18 cellular contexts compared by ENCODE assay signal in the genomic region with DNA sequence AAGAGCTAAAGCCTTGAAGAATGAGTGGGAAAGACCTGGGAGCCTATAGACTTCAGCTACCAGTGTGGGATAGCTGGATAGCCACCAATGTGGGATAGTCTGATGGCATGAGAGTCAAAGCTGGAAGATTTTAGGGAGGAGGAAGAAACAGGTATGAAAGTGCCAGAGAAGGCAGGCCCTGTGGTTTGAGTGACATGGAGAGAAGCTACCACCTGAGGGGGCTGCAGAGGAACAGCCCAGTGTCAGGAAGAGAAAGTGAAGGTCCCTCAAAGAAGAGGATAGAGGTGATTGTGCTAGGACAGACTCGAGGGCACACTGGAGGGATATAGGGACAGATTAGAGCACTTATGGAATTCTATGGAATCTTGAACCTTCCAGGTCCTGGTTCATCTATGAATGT. TPM values are rescaled to one million over a fixed set of nuclear protein-coding genes. Genes with fewer than 3 reads are reported as not detected.
A peak's percentile ranks its signal among the peaks of the same experiment; 100 is the strongest.
DNase-seq lines count a peak whose midpoint lies in the region; ATAC-seq and TF ChIP-seq lines count a peak whose summit lies in the region.
"Had no signal": no experiment of that assay in that cellular context is flagged by ENCODE, and none has a peak within 500 bp of the region (broad histone marks: within the 10 kb centered on the region; RNA-seq: fewer than 3 reads in every experiment).

No MANE protein-coding gene starts in this region.

- H3K4me3 ChIP-seq in Caco-2 (ENCODE audit: low read depth, low read length) (no peak overlapping the region), H7 (ENCODE audit: insufficient read depth, low read depth, low read length) (no peak overlapping the region), OCI-LY3 (ENCODE audit: low read length) (no peak overlapping the region)
- H3K4me3 ChIP-seq: A549 had no signal

- intact Hi-C loops in Caco-2 (cut with micrococcal nuclease; ENCODE audit: unreplicated experiment): no loop called here

- no peaks in the 10 kb centered on the region for H3K36me3 ChIP-seq in Caco-2 (ENCODE audit: control insufficient read depth, insufficient read depth, low read length)
- H3K36me3 ChIP-seq in H7 (replicated peaks; ENCODE audit: control insufficient read depth, insufficient read depth, low read length): no peaks in the 10 kb centered on the region
- no peaks in the 10 kb centered on the region for H3K36me3 ChIP-seq in OCI-LY3 (replicated peaks; ENCODE audit: low read depth, low read length)

- POLR2A ChIA-PET in Caco-2 (lab: Charles Lee): no interaction called here

- no peaks in the 10 kb centered on the region for H3K79me2 ChIP-seq in OCI-LY3 (ENCODE audit: low read length)

- peaks cover 6% of the 10 kb centered on the region for H3K27me3 Mint-ChIP-seq in Caco-2 (ENCODE audit: insufficient read depth, unreplicated experiment)
- peaks cover 9 to 12% of the 10 kb centered on the region in 2 donors for H3K27me3 Mint-ChIP-seq in natural killer cell treated with Interleukin-12 subunit alpha and Interleukin-12 subunit beta and Interleukin-15 and Interleukin-18, amount 100 ng/mL, for 72 hours

- no peaks in the 10 kb centered on the region for H3K4me1 Mint-ChIP-seq in Caco-2 (ENCODE audit: low read depth, unreplicated experiment)
- no peaks in the 10 kb centered on the region for H3K4me1 Mint-ChIP-seq in natural killer cell treated with Interleukin-12 subunit alpha and Interleukin-12 subunit beta and Interleukin-15 and Interleukin-18, amount 100 ng/mL, for 72 hours (ENCODE audit: low read depth in 2 of 2)
- H3K4me1 Mint-ChIP-seq: CD4-positive, CD25-positive, alpha-beta regulatory T cell; T-cell had no signal

- peak; percentile 13 to 16 for TF ChIP-seq CTCF in Caco-2 (IDR thresholded peaks at IDR 0.05; ENCODE audit: insufficient read depth in 1 of 2, low read depth in 1 of 2, low read length in 1 of 2, severe bottlenecking in 1 of 2, unreplicated experiment in 1 of 2)
- 0 out of 2 replicates have a peak, but pooled peaks have one; percentile 12 for TF ChIP-seq CTCF in OCI-LY3 (IDR thresholded peaks at IDR 0.05; ENCODE audit: low read depth, low read length)

- H3K27me3 ChIP-seq in Caco-2 (replicated peaks; ENCODE audit: control insufficient read depth, insufficient read depth, low read length): no peaks in the 10 kb centered on the region; the same call in 1 of the 2 replicates
- no peaks in the 10 kb centered on the region for H3K27me3 ChIP-seq in H7 (ENCODE audit: control insufficient read depth, insufficient read depth, low read length)
- H3K27me3 ChIP-seq in OCI-LY3 (ENCODE audit: low read depth, low read length): peaks cover 18% of the 10 kb centered on the region; the same call in 1 of the 2 replicates

- no peak overlapping the region for H3K4me3 Mint-ChIP-seq in Caco-2 (ENCODE audit: unreplicated experiment)
- H3K4me3 Mint-ChIP-seq in natural killer cell treated with Interleukin-12 subunit alpha and Interleukin-12 subunit beta and Interleukin-15 and Interleukin-18, amount 100 ng/mL, for 72 hours: no peak overlapping the region
- H3K4me3 Mint-ChIP-seq: CD4-positive, CD25-positive, alpha-beta regulatory T cell; T-cell had no signal

- H4K20me1 ChIP-seq in OCI-LY3 (ENCODE audit: insufficient read depth, low read length): no peaks in the 10 kb centered on the region

- no peak overlapping the region for H3K27ac Mint-ChIP-seq in Caco-2 (ENCODE audit: unreplicated experiment)
- no peak overlapping the region for H3K27ac Mint-ChIP-seq in natural killer cell treated with Interleukin-12 subunit alpha and Interleukin-12 subunit beta and Interleukin-15 and Interleukin-18, amount 100 ng/mL, for 72 hours
- H3K27ac Mint-ChIP-seq: CD4-positive, CD25-positive, alpha-beta regulatory T cell; T-cell had no signal

- H3K9me3 Mint-ChIP-seq in Caco-2 (ENCODE audit: unreplicated experiment): no peaks in the 10 kb centered on the region
- no peaks in the 10 kb centered on the region for H3K9me3 Mint-ChIP-seq in natural killer cell treated with Interleukin-12 subunit alpha and Interleukin-12 subunit beta and Interleukin-15 and Interleukin-18, amount 100 ng/mL, for 72 hours
- H3K9me3 Mint-ChIP-seq: T-cell had no signal

- CTCF ChIA-PET in Caco-2 (lab: Charles Lee): no interaction called here

- H2AFZ ChIP-seq in OCI-LY3 (ENCODE audit: low read depth, low read length): no peak overlapping the region

- DNase-seq in Caco-2 (no peak), H7 (peak; percentile 58), iPS-NIHi11 (ENCODE audit: low spot score) (peak; percentile 45)
- no peak for DNase-seq in natural killer cell treated with Interleukin-12 subunit alpha and Interleukin-12 subunit beta and Interleukin-15 and Interleukin-18, amount 100 ng/mL, for 72 hours (ENCODE audit: low spot score)
- no peak for DNase-seq in effector CD8-positive, alpha-beta T cell (lab: John Stamatoyannopoulos, UW)
- DNase-seq: CD4-positive, CD25-positive, alpha-beta regulatory T cell; DMS79 treated with DMSO at 0.1 percent for 48 hours; GF-D8; Kasumi-1; MV-4-11; NCI-H1436; NCI-H2081 treated with DMSO at 0.1 percent for 48 hours; PC-3; T-cell had no signal

- H3K9ac ChIP-seq in OCI-LY3 (ENCODE audit: low read length): no peak overlapping the region

- H3K4me2 ChIP-seq in OCI-LY3 (ENCODE audit: low read length): no peak overlapping the region
- H3K4me2 ChIP-seq: A549 had no signal

- no peaks in the 10 kb centered on the region for H3K4me1 ChIP-seq in Caco-2
- H3K4me1 ChIP-seq in OCI-LY3 (ENCODE audit: low read length): no peaks in the 10 kb centered on the region
- H3K4me1 ChIP-seq: A549 had no signal

- H3K9me3 ChIP-seq in Caco-2 (no peaks in the 10 kb centered on the region), OCI-LY3 (ENCODE audit: insufficient read depth, low read length) (no peaks in the 10 kb centered on the region)
- H3K9me3 ChIP-seq: A549 had no signal

- no peak overlapping the region for H3K27ac ChIP-seq in OCI-LY3 (ENCODE audit: low read length)
- H3K27ac ChIP-seq: A549 had no signal

- no TSS peak for BruUV-seq in Caco-2 (replicated peaks; lab: Mats Ljungman, UMichigan)

- H3K36me3 Mint-ChIP-seq in Caco-2 (ENCODE audit: insufficient read depth, unreplicated experiment): no peaks in the 10 kb centered on the region
- peaks cover 2% of the 10 kb centered on the region for H3K36me3 Mint-ChIP-seq in natural killer cell treated with Interleukin-12 subunit alpha and Interleukin-12 subunit beta and Interleukin-15 and Interleukin-18, amount 100 ng/mL, for 72 hours
- H3K36me3 Mint-ChIP-seq: CD4-positive, CD25-positive, alpha-beta regulatory T cell; T-cell had no signal

- ATAC-seq in natural killer cell treated with Interleukin-12 subunit alpha and Interleukin-12 subunit beta and Interleukin-15 and Interleukin-18, amount 100 ng/mL, for 72 hours: no peak
- ATAC-seq in HG03159 (IDR thresholded peaks at IDR 0.05; ENCODE audit: unreplicated experiment) (no peak), HG02885 (IDR thresholded peaks at IDR 0.05; ENCODE audit: poor library complexity, unreplicated experiment) (no peak)
- ATAC-seq: PC-3, T-cell had no signal

RNA-seq across cellular contexts. Expression of a gene that starts 23.1 kb away (rescaled TPM):
- 0.43 and 0.74 TPM in 2 replicates for total RNA-seq in Caco-2 (2022)
- 12.3 and 23.3 TPM in 2 replicates for total RNA-seq in H7 (2014; rRNA removed; shearing (Covaris generic))
- total RNA-seq in natural killer cell treated with Interleukin-12 subunit alpha and Interleukin-12 subunit beta and Interleukin-15 and Interleukin-18, amount 100 ng/mL, for 72 hours: not detected
- total RNA-seq: CD4-positive, CD25-positive, alpha-beta regulatory T cell; T-cell had no signal

Comparison
In these comparisons a context has a peak if more than half of its experiments do, and no peak if none do; other contexts are left out.
1. DNase-seq: peak in H7 (single experiment) and iPS-NIHi11 (single experiment); none in Caco-2 (0 of 2), natural killer cell treated with Interleukin-12 subunit alpha and Interleukin-12 subunit beta and Interleukin-15 and Interleukin-18, amount 100 ng/mL, for 72 hours (single experiment) and effector CD8-positive, alpha-beta T cell (single experiment).